ENCODE assay signal across 8 cellular contexts in genomic region chr17:50117202-50118040, GRCh38. TPM values are rescaled to one million over a fixed set of nuclear protein-coding genes. Genes with fewer than 3 reads are reported as not detected.
DNase-seq lines count a peak whose midpoint lies in the region; ATAC-seq and TF ChIP-seq lines count a peak whose summit lies in the region.

No MANE protein-coding gene starts in this region.

- H3K36me3 ChIP-seq in ES-I3 (ENCODE audit: insufficient read depth, low read length) (no peaks in the 10 kb centered on the region), esophagus squamous epithelium (no peaks in the 10 kb centered on the region), neuronal stem cell (replicated peaks in 1 of 2; ENCODE audit: control insufficient read depth in 2 of 2, insufficient read depth in 2 of 2, low read length in 2 of 2) (peaks cover 5 to 28% of the 10 kb centered on the region in 2 donors), upper lobe of right lung (no peaks in the 10 kb centered on the region)

- H2BK12ac ChIP-seq in neuronal stem cell (ENCODE audit: low read length) = no peak overlapping the region

- H4K8ac ChIP-seq in neuronal stem cell (ENCODE audit: low read depth, low read length) = no peak overlapping the region

- H3K9ac ChIP-seq in ES-I3 (ENCODE audit: low read depth, low read length) (peak overlapping the region; percentile 55; the same call in 1 of the 2 replicates), neuronal stem cell (ENCODE audit: low read depth, low read length, poor library complexity) (peak overlapping the region; percentile 79)

- H3K4ac ChIP-seq in neuronal stem cell (ENCODE audit: low read length) = no peak overlapping the region

- DNase-seq in NCI-H2081 (lab: John Stamatoyannopoulos, UW) = peak; percentile 68 to 75
- peak; percentile 69 for DNase-seq in activated T-cell treated with anti-CD3 and anti-CD28 coated beads for 48 hours (ENCODE audit: low read depth)
- DNase-seq in esophagus squamous epithelium (lab: John Stamatoyannopoulos, UW) = no peak
- DNase-seq in neuronal stem cell (ENCODE audit: low spot score) = no peak
- peak; percentile 82 for DNase-seq in upper lobe of right lung
- no peak for DNase-seq in UCSD-AML1 (lab: John Stamatoyannopoulos, UW; ENCODE audit: unreplicated experiment)
- no peak for DNase-seq in mesenteric fat pad (ENCODE audit: low spot score)

- H3K27ac ChIP-seq in esophagus squamous epithelium = peak overlapping the region in 1 of 4 donors; percentile 31
- H3K27ac ChIP-seq in neuronal stem cell (replicated peaks; ENCODE audit: low read length) = no peak overlapping the region
- no peak overlapping the region for H3K27ac ChIP-seq in upper lobe of right lung

- H3K18ac ChIP-seq in neuronal stem cell (ENCODE audit: low read length) = peak overlapping the region; percentile 96

- ATAC-seq in upper lobe of right lung = peak; percentile 84

- H3K79me1 ChIP-seq in neuronal stem cell (ENCODE audit: low read depth, low read length) = no peaks in the 10 kb centered on the region

- TF ChIP-seq CTCF in esophagus squamous epithelium (IDR thresholded peaks at IDR 0.05) (peak in 5 of 6 experiments; percentile 60 to 83 (median 76)), upper lobe of right lung (IDR thresholded peaks at IDR 0.05) (peak; percentile 54)

- H2AK5ac ChIP-seq in neuronal stem cell (ENCODE audit: low read depth, low read length) = no peak overlapping the region

- peak overlapping the region; percentile 74 for H3K23ac ChIP-seq in neuronal stem cell (ENCODE audit: low read depth, low read length, poor library complexity)

- H2BK120ac ChIP-seq in neuronal stem cell (ENCODE audit: low read depth, low read length) = no peak overlapping the region

- intact Hi-C loops in esophagus squamous epithelium (cut with DNase I) = no loop called here
- intact Hi-C loops in upper lobe of right lung (cut with DNase I) = loop anchor here (10.0 kb wide), 1 partner anchor 47 kb away; the partner anchor contains the start of gene SGCA

- no peak for TF ChIP-seq POLR2A in esophagus squamous epithelium (IDR thresholded peaks at IDR 0.05)

- no peak overlapping the region for H3K14ac ChIP-seq in neuronal stem cell (ENCODE audit: low read length)

- H3K4me3 ChIP-seq in esophagus squamous epithelium = peak overlapping the region in 2 of 4 donors; percentile 25 to 50
- no peak overlapping the region for H3K4me3 ChIP-seq in neuronal stem cell (ENCODE audit: low read length in 2 of 2)
- H3K4me3 ChIP-seq in upper lobe of right lung = peak overlapping the region; percentile 14

- H3K9me3 ChIP-seq in ES-I3 (ENCODE audit: control insufficient read depth, insufficient read depth, low read length) = no peaks in the 10 kb centered on the region
- H3K9me3 ChIP-seq in esophagus squamous epithelium = no peaks in the 10 kb centered on the region
- H3K9me3 ChIP-seq in neuronal stem cell (replicated peaks in 1 of 2; ENCODE audit: control insufficient read depth in 2 of 2, insufficient read depth in 1 of 2, low read depth in 1 of 2, low read length in 2 of 2) = no peaks in the 10 kb centered on the region
- no peaks in the 10 kb centered on the region for H3K9me3 ChIP-seq in upper lobe of right lung

- H2BK15ac ChIP-seq in neuronal stem cell (ENCODE audit: low read length) = no peak overlapping the region

- H3K4me1 ChIP-seq in ES-I3 (ENCODE audit: insufficient read depth, low read length) (peaks cover 9% of the 10 kb centered on the region; the same call in 1 of the 2 replicates), esophagus squamous epithelium (peaks cover 4 to 36% (median 13%) of the 10 kb centered on the region in 3 donors), neuronal stem cell (ENCODE audit: control insufficient read depth in 2 of 2, insufficient read depth in 1 of 2, low read depth in 1 of 2, low read length in 2 of 2) (peaks cover 2 to 7% of the 10 kb centered on the region in 2 donors), upper lobe of right lung (peaks cover 11% of the 10 kb centered on the region)

- no peak overlapping the region for H2AFZ ChIP-seq in neuronal stem cell (ENCODE audit: low read length)

- 13% methylated on average over 17 of the region's 64 CpGs; no CpG with 5 or more reads in 1 of the 2 donors for WGBS in esophagus squamous epithelium, 2 donors
- no CpG with 5 or more reads among the region's 64 CpGs for WGBS in neuronal stem cell (ENCODE audit: extremely low coverage in 2 of 2, insufficient read length in 2 of 2, insufficient replicate concordance in 1 of 2), 2 donors

- H4K91ac ChIP-seq in neuronal stem cell (ENCODE audit: low read depth, low read length, poor library complexity) = no peak overlapping the region

- peak overlapping the region; percentile 54 for H3K4me2 ChIP-seq in neuronal stem cell (ENCODE audit: insufficient read depth, low read length, poor library complexity, severe bottlenecking)

- peak overlapping the region; percentile 27 for H2BK5ac ChIP-seq in neuronal stem cell (ENCODE audit: low read length)

- H3K27me3 ChIP-seq in esophagus squamous epithelium = peaks cover 0 to 44% (median 0%) of the 10 kb centered on the region in 4 donors
- H3K27me3 ChIP-seq in neuronal stem cell (ENCODE audit: control insufficient read depth in 3 of 3, insufficient read depth in 3 of 3, low read depth in 1 of 3, low read length in 3 of 3) = peaks cover 0 to 3% (median 0%) of the 10 kb centered on the region in 3 experiments
- peaks cover 27% of the 10 kb centered on the region for H3K27me3 ChIP-seq in upper lobe of right lung

RNA-seq across cellular contexts. Expression of gene SAMD14, which starts 12.5 kb away (rescaled TPM):
- total RNA-seq in esophagus squamous epithelium = under 1 TPM in 1 of 4 donors, not detected in 3; 0.57 TPM
- polyA plus RNA-seq in neuronal stem cell (2013, experiment 1 of 2) = 31.6 TPM
- polyA plus RNA-seq in neuronal stem cell (2013, experiment 2 of 2) = 33.4 TPM
- total RNA-seq in upper lobe of right lung = 21.5 TPM
- total RNA-seq in mesenteric fat pad = 1.4 TPM

RNA-seq across cellular contexts. Expression of gene PDK2, which starts 22.3 kb away (rescaled TPM):
- total RNA-seq in esophagus squamous epithelium = 10 to 100 TPM in 3 of 4 donors, 1 to 10 TPM in 1; 5.2 to 20.2 (median 12.8) TPM
- 40.5 TPM for polyA plus RNA-seq in neuronal stem cell (2013, experiment 1 of 2)
- polyA plus RNA-seq in neuronal stem cell (2013, experiment 2 of 2) = 39.2 TPM
- 30.2 TPM for total RNA-seq in upper lobe of right lung
- total RNA-seq in mesenteric fat pad = 41.9 TPM

RNA-seq across cellular contexts. Expression of gene PPP1R9B, which starts 33.1 kb away (rescaled TPM):
- total RNA-seq in esophagus squamous epithelium (10 to 100 TPM; 24.9 to 35.9 (median 28.2) TPM), upper lobe of right lung (103 TPM), mesenteric fat pad (56.5 TPM)
- polyA plus RNA-seq in neuronal stem cell (2013, experiment 1 of 2) = 19.8 TPM
- polyA plus RNA-seq in neuronal stem cell (2013, experiment 2 of 2) = 19.4 TPM

RNA-seq across cellular contexts. Expression of gene SGCA, which starts 48.4 kb away (rescaled TPM):
- total RNA-seq in esophagus squamous epithelium = 10 to 100 TPM in 1 of 4 donors, 1 to 10 TPM in 3; 1.9 to 15.1 (median 6.9) TPM
- 0.57 TPM for polyA plus RNA-seq in neuronal stem cell (2013, experiment 1 of 2)
- polyA plus RNA-seq in neuronal stem cell (2013, experiment 2 of 2) = 0.35 TPM
- 27.8 TPM for total RNA-seq in upper lobe of right lung
- 0.32 TPM for total RNA-seq in mesenteric fat pad

Comparison
In these comparisons a context has a peak if more than half of its experiments do, and no peak if none do; other contexts are left out.
1. DNase-seq: peak in NCI-H2081 (2 of 2), activated T-cell treated with anti-CD3 and anti-CD28 coated beads for 48 hours (single experiment) and upper lobe of right lung (single experiment); none in esophagus squamous epithelium (single experiment), neuronal stem cell (single experiment), UCSD-AML1 (single experiment) and mesenteric fat pad (single experiment).